ENCODE assay signal across 9 cellular contexts in the genomic region with DNA sequence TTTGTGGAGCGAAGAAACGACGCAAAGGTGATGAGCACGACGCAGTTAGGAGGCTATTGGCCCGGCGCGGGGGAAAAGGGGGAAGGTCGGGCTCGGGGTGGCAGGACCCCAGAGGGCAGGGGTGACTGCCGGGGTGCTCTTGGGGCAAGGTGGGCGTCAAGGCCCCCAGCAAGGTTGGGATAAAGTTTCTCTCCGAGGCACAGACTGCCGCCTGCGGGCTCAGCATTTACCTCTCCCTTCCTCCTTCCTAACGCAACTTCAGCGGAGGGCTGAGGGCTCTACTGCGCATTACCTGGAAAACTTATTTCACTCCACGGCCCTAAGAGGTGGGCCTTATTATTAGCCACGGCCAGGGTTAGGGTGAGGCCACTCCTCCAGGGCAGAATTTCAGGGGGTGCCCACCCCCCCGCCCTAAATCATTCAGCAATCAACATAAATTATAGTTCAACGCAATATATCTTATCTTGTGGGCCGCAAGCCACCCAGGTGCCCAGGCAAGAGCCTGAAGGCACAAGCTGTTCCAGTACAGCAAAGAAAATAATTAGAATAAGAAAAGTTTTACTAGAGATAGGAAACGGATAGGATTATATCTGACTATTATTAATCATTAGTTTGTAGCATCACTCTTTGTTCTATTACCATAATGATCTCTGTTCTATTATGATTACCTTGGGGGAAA. TPM values are rescaled to one million over a fixed set of nuclear protein-coding genes. Genes with fewer than 3 reads are reported as not detected.
A peak's percentile ranks its signal among the peaks of the same experiment; 100 is the strongest.
DNase-seq lines count a peak whose midpoint lies in the region; ATAC-seq and TF ChIP-seq lines count a peak whose summit lies in the region.
"Not testable (repeated sequence)": the region's sequence is repeated elsewhere in the genome, so short reads cannot be mapped to it uniquely, and the experiment has no call there.
"Had no signal": no experiment of that assay in that cellular context is flagged by ENCODE, and none has a peak within 500 bp of the region (broad histone marks: within the 10 kb centered on the region; RNA-seq: fewer than 3 reads in every experiment).

No MANE protein-coding gene starts in this region.

- H3K4me2 ChIP-seq in osteoblast (ENCODE audit: insufficient read depth, low read length), result peak overlapping the region; percentile 72

- H3K9me3 Mint-ChIP-seq in HFFc6; WTC11; stimulated activated naive CD8-positive, alpha-beta T cell treated with anti-CD3 and anti-CD28 coated beads, Interleukin-15, Interleukin-2, amounts not matched to agents 100 ng/mL and 50 ng/mL, for 24 hours: not testable (repeated sequence)

- not testable (repeated sequence) for H3K79me2 ChIP-seq in ACC112 (ENCODE audit: control insufficient read depth, insufficient read depth, low read length, unreplicated experiment); osteoblast (ENCODE audit: insufficient read depth, low read length)

- DNase-seq in HFFc6 (peak; percentile 19), WTC11 (ENCODE audit: low spot score) (peak; percentile 44), epithelial cell of esophagus (ENCODE audit: low read depth) (peak; percentile 36), left lung (peak; percentile 79)
- peak; percentile 12 for DNase-seq in activated naive CD8-positive, alpha-beta T cell treated with anti-CD3 and anti-CD28 coated beads, Interleukin-2, amount 50 U/mL, for 16 hours (ENCODE audit: low read depth, low spot score)
- DNase-seq in osteoblast (ENCODE audit: insufficient read length, low spot score, missing footprints), result not testable (repeated sequence)

- not testable (repeated sequence) for H3K36me3 ChIP-seq in ACC112 (ENCODE audit: insufficient read depth, low read length); left lung; osteoblast (ENCODE audit: insufficient read depth, low read length)

- H2AFZ ChIP-seq in ACC112 (ENCODE audit: low read length, unreplicated experiment); osteoblast (ENCODE audit: low read length): not testable (repeated sequence)

- not testable (repeated sequence) for H4K20me1 ChIP-seq in osteoblast (ENCODE audit: insufficient read depth, low read length)

- not testable (repeated sequence) for H3K27me3 Mint-ChIP-seq in HFFc6 (ENCODE audit: insufficient read depth); WTC11 (ENCODE audit: low read depth); stimulated activated naive CD8-positive, alpha-beta T cell treated with anti-CD3 and anti-CD28 coated beads, Interleukin-15, Interleukin-2, amounts not matched to agents 100 ng/mL and 50 ng/mL, for 24 hours

- H3K4me1 Mint-ChIP-seq in HFFc6 (ENCODE audit: low read depth); WTC11; stimulated activated naive CD8-positive, alpha-beta T cell treated with anti-CD3 and anti-CD28 coated beads, Interleukin-15, Interleukin-2, amounts not matched to agents 100 ng/mL and 50 ng/mL, for 24 hours (ENCODE audit: low read depth): not testable (repeated sequence)

- not testable (repeated sequence) for TF ChIP-seq CTCF in HFFc6 (IDR thresholded peaks at IDR 0.05); WTC11 (IDR thresholded peaks at IDR 0.05); epithelial cell of esophagus (IDR thresholded peaks at IDR 0.05; ENCODE audit: insufficient read depth, low read depth, low read length, missing control alignments); left lung (IDR thresholded peaks at IDR 0.05); osteoblast (IDR thresholded peaks at IDR 0.05; ENCODE audit: extremely low read depth, low read depth, low read length)

- not testable (repeated sequence) for ATAC-seq in WTC11, left lung

- H3K4me3 ChIP-seq in ACC112 (ENCODE audit: low read depth, low read length), result peak overlapping the region; percentile 62
- H3K4me3 ChIP-seq in epithelial cell of esophagus (ENCODE audit: low read length), result peak overlapping the region; percentile 40
- not testable (repeated sequence) for H3K4me3 ChIP-seq in left lung
- peak overlapping the region; percentile 56 for H3K4me3 ChIP-seq in osteoblast (ENCODE audit: insufficient read depth, low read length)

- H3K27ac Mint-ChIP-seq in HFFc6, result peak overlapping the region; percentile 65
- not testable (repeated sequence) for H3K27ac Mint-ChIP-seq in WTC11; stimulated activated naive CD8-positive, alpha-beta T cell treated with anti-CD3 and anti-CD28 coated beads, Interleukin-15, Interleukin-2, amounts not matched to agents 100 ng/mL and 50 ng/mL, for 24 hours

- H3K27ac ChIP-seq in ACC112 (ENCODE audit: low read depth, low read length) (peak overlapping the region; percentile 53), osteoblast (ENCODE audit: low read depth, low read length) (peak overlapping the region; percentile 45)
- not testable (repeated sequence) for H3K27ac ChIP-seq in left lung

- H3K4me3 Mint-ChIP-seq in HFFc6, result peak overlapping the region; percentile 14; the same call in 1 of the 2 replicates
- H3K4me3 Mint-ChIP-seq in WTC11, result not testable (repeated sequence)
- peak overlapping the region; percentile 27 for H3K4me3 Mint-ChIP-seq in stimulated activated naive CD8-positive, alpha-beta T cell treated with anti-CD3 and anti-CD28 coated beads, Interleukin-15, Interleukin-2, amounts not matched to agents 100 ng/mL and 50 ng/mL, for 24 hours

- not testable (repeated sequence) for H3K4me1 ChIP-seq in ACC112 (ENCODE audit: control insufficient read depth, insufficient read depth, low read length, unreplicated experiment); left lung; osteoblast (ENCODE audit: insufficient read depth, low read length)

- POLR2A ChIA-PET in WTC11 (lab: Charles Lee), result not testable (repeated sequence)

- H3K9me3 ChIP-seq in left lung; osteoblast (ENCODE audit: low read depth, low read length): not testable (repeated sequence)

- not testable (repeated sequence) for H3K27me3 ChIP-seq in ACC112 (ENCODE audit: insufficient read depth, low read length); left lung; osteoblast (ENCODE audit: insufficient read depth, low read length)

- not testable (repeated sequence) for H3K36me3 Mint-ChIP-seq in HFFc6 (ENCODE audit: low read depth); WTC11; stimulated activated naive CD8-positive, alpha-beta T cell treated with anti-CD3 and anti-CD28 coated beads, Interleukin-15, Interleukin-2, amounts not matched to agents 100 ng/mL and 50 ng/mL, for 24 hours (ENCODE audit: low read depth)

- CTCF ChIA-PET in WTC11 (lab: Charles Lee), result not testable (repeated sequence)

- intact Hi-C loops in left lung (cut with DNase I), result not testable (repeated sequence)

RNA-seq across cellular contexts. Expression of gene RNU2-1, which starts 1.6 kb away (rescaled TPM):
- 1,000 to 10,000 TPM; 2,816 to 4,226 (median 3,242) TPM for total RNA-seq in HFFc6 (2021; fragmentation: NEBNext Ultra II Directional; extraction: Animal tissue kit (Norgen Biotek cat#: 25700))
- 5,207 to 6,122 TPM (median 5,885 TPM) in 3 replicates for total RNA-seq in WTC11 (2021)
- 1,000 to 10,000 TPM; 5,610 to 6,821 TPM for total RNA-seq in left lung
- total RNA-seq in osteoblast, result not detected in 2 replicates
- total RNA-seq: myocyte had no signal

RNA-seq across cellular contexts. Expression of gene CCDC200, which starts 3.7 kb away (rescaled TPM):
- total RNA-seq in HFFc6 (2021; fragmentation: NEBNext Ultra II Directional; extraction: Animal tissue kit (Norgen Biotek cat#: 25700)), result not detected
- total RNA-seq in WTC11 (2021) (not detected in 3 replicates), left lung (under 1 TPM in 1 of 2 donors, not detected in 1; 0.37 TPM), osteoblast (not detected in 2 replicates)

RNA-seq across cellular contexts. Expression of gene TMEM106A, which starts 20.5 kb away (rescaled TPM):
- total RNA-seq in HFFc6 (2021; fragmentation: NEBNext Ultra II Directional; extraction: Animal tissue kit (Norgen Biotek cat#: 25700)), result 10 to 100 TPM; 12.0 to 17.5 (median 15.5) TPM
- total RNA-seq in WTC11 (2021), result 3.8 to 4.4 TPM (median 4.2 TPM) in 3 replicates
- 10 to 100 TPM; 14.4 to 26.8 TPM for total RNA-seq in left lung
- total RNA-seq in osteoblast, result 5.1 and 5.6 TPM in 2 replicates

Comparison
In these comparisons a context has a peak if more than half of its experiments do, and no peak if none do; other contexts are left out.
1. RNA of gene RNU2-1, which starts 1.6 kb away (total RNA-seq): 5,610 to 6,821 TPM in left lung, 5,207 to 6,122 TPM in WTC11 and 2,816 to 4,226 TPM in HFFc6; not detected in osteoblast; every median in the first group is over 1,000 times any median in the second.